In genomic region chr1:32351077-32351858, GRCh38 we compare ENCODE assay signal across 8 cellular contexts. TPM values are rescaled to one million over a fixed set of nuclear protein-coding genes. Genes with fewer than 3 reads are reported as not detected.
A peak's percentile ranks its signal among the peaks of the same experiment; 100 is the strongest.
DNase-seq lines count a peak whose midpoint lies in the region; ATAC-seq, FAIRE-seq and TF ChIP-seq lines count a peak whose summit lies in the region.

No MANE protein-coding gene starts in this region.

- TF ChIP-seq CTCF in WI38 (IDR thresholded peaks at IDR 0.05; ENCODE audit: low read depth, low read length) (peak; percentile 41), bronchial epithelial cell (IDR thresholded peaks at IDR 0.05; ENCODE audit: insufficient read depth, low read length, severe bottlenecking) (peak; percentile 60), spleen (IDR thresholded peaks at IDR 0.05 in 8 of 11, conservative IDR thresholded peaks at IDR 0.05 in 3 of 11) (peak; percentile 33 to 89 (median 70))

- H3K4me3 ChIP-seq in WI38 (ENCODE audit: low read depth, low read length) (peak overlapping the region; percentile 68), bronchial epithelial cell (ENCODE audit: low read depth, low read length) (peak overlapping the region; percentile 54), spleen (peak overlapping the region; percentile 47 to 85 (median 54))

- no peaks in the 10 kb centered on the region for H3K27me3 ChIP-seq in bronchial epithelial cell (ENCODE audit: control insufficient read depth, insufficient read depth, low read length)
- no peaks in the 10 kb centered on the region for H3K27me3 ChIP-seq in spleen (replicated peaks in 1 of 7)

- DNase-seq in AG08395 (ENCODE audit: low spot score): peak; percentile 97
- DNase-seq in NCI-H2196 (lab: John Stamatoyannopoulos, UW; ENCODE audit: unreplicated experiment): peak; percentile 96
- peak; percentile 66 for DNase-seq in bronchial epithelial cell (ENCODE audit: low read depth)
- DNase-seq in inferior parietal cortex (ENCODE audit: extremely low spot score): peak; percentile 82
- DNase-seq in spleen: peak; percentile 99

- H3K9me3 ChIP-seq in spleen: no peaks in the 10 kb centered on the region

- H3K27ac ChIP-seq in spleen: peak overlapping the region; percentile 87 to 96 (median 94)

- WGBS in spleen, 5 donors: 2 to 7% (median 3%) methylated on average over 12 to 75 of the region's 75 CpGs

- peak; percentile 39 for ATAC-seq in GM18870 (IDR thresholded peaks at IDR 0.05; ENCODE audit: unreplicated experiment)
- peak; percentile 82 for ATAC-seq in HG03108 (IDR thresholded peaks at IDR 0.05; ENCODE audit: unreplicated experiment)

- H3K36me3 ChIP-seq in bronchial epithelial cell (ENCODE audit: control insufficient read depth, insufficient read depth, low read length): no peaks in the 10 kb centered on the region
- H3K36me3 ChIP-seq in spleen: no peaks in the 10 kb centered on the region

- intact Hi-C loops in spleen (cut with DNase I; ENCODE audit: low total_unique reads): no loop called here

- no peak for FAIRE-seq in bronchial epithelial cell (lab: Jason Lieb, UNC)

- peak in 2 of 3 donors; percentile 50 to 82 for TF ChIP-seq POLR2A in spleen (IDR thresholded peaks at IDR 0.05)

- H3K4me1 ChIP-seq in spleen: peaks cover 41 to 95% (median 73%) of the 10 kb centered on the region in 6 donors

RNA-seq across cellular contexts. Expression of gene FAM229A, which starts 11.0 kb away (rescaled TPM):
- total RNA-seq in bronchial epithelial cell (0.26 and 0.64 TPM in 2 replicates), spleen (10 to 100 TPM; 10.5 to 23.5 (median 13.8) TPM)
- 10 to 100 TPM; 10.8 to 27.6 (median 26.5) TPM for polyA plus RNA-seq in spleen

RNA-seq across cellular contexts. Expression of gene TSSK3, which starts 11.1 kb away (rescaled TPM):
- total RNA-seq in bronchial epithelial cell (0.26 and 0.64 TPM in 2 replicates), spleen (1 to 10 TPM in 6 of 7 donors, under 1 TPM in 1; 0.60 to 6.6 (median 3.9) TPM)
- polyA plus RNA-seq in spleen: 1 to 10 TPM in 1 of 3 donors, under 1 TPM in 2; 0.15 to 2.9 (median 0.27) TPM

RNA-seq across cellular contexts. Expression of gene MARCKSL1, which starts 15.2 kb away (rescaled TPM):
- 3.2 and 4.2 TPM in 2 replicates for total RNA-seq in bronchial epithelial cell
- 10 to 100 TPM; 25.7 to 73.8 (median 60.0) TPM for total RNA-seq in spleen
- polyA plus RNA-seq in spleen: 100 to 1,000 TPM in 1 of 3 donors, 10 to 100 TPM in 2; 73.5 to 120 (median 88.8) TPM

RNA-seq across cellular contexts. Expression of gene BSDC1, which starts 43.0 kb away (rescaled TPM):
- total RNA-seq in bronchial epithelial cell (35.5 and 45.6 TPM in 2 replicates), spleen (10 to 100 TPM; 65.3 to 95.8 (median 77.0) TPM)
- polyA plus RNA-seq in spleen: 10 to 100 TPM; 18.4 to 39.5 (median 20.1) TPM

RNA-seq across cellular contexts. Expression of gene HDAC1, which starts 59.4 kb away (rescaled TPM):
- 83.7 and 95.8 TPM in 2 replicates for total RNA-seq in bronchial epithelial cell
- total RNA-seq in spleen: 100 to 1,000 TPM in 4 of 7 donors, 10 to 100 TPM in 3; 83.0 to 116 (median 103) TPM
- 100 to 1,000 TPM in 1 of 3 donors, 10 to 100 TPM in 2; 91.0 to 108 (median 92.6) TPM for polyA plus RNA-seq in spleen

Comparison
In these comparisons a context has a peak if more than half of its experiments do, and no peak if none do; other contexts are left out.
1. Peak in every context shown above with its lines: DNase-seq, ATAC-seq, H3K4me3 ChIP-seq and H3K27ac ChIP-seq.